ENCODE assay signal across 8 cellular contexts in the genomic region with DNA sequence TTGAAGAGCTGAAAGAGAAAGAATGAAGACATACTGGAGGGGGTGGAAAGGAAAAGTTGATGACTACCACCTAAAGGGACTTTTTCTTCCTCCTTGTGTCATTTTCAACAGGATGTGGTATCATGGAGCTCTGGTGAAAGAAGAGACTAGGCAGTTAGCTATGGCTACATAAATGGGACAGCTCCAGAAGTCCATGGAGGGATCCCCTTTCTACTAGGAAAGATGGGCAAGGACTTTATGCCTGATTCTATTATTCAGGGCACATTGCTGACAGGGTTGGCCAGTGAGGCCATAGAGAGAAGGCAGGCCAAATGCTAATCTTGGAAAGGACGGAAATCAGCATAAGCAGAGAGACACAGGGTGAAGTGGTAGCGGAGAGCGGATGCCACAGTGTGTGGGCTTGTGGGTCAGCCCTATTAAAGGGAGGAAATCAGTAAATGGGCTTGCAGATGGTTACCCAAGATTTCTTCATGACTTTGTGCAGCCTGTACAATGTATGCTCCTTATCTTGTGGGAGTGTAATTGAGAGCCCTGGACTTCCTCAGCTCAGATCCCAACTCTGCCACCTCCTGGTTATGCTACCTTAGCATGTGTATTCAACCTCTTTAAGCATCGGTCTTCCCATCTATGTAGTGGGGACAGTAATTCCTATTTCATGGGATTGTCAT.
DNase-seq lines count a peak whose midpoint lies in the region; ATAC-seq lines count a peak whose summit lies in the region.

No MANE protein-coding gene starts in this region.

- ATAC-seq in GM19438 (IDR thresholded peaks at IDR 0.05; ENCODE audit: low read depth, unreplicated experiment) = peak; percentile 44

- DNase-seq in Daoy (ENCODE audit: low read depth) = peak; percentile 45
- peak; percentile 6 for DNase-seq in LHCN-M2 (ENCODE audit: low read depth)
- peak; percentile 11 for DNase-seq in cerebellar cortex (ENCODE audit: low spot score)
- DNase-seq in NK-92 treated with Interleukin-12 subunit alpha and Interleukin-12 subunit beta, amount 100 ng/mL, for 24 hours (lab: John Stamatoyannopoulos, UW) = no peak
- no peak for DNase-seq in amniotic stem cell (lab: John Stamatoyannopoulos, UW)
- no peak for DNase-seq in 8988T
- no peak for DNase-seq in RPMI8226

Comparison
In these comparisons a context has a peak if more than half of its experiments do, and no peak if none do; other contexts are left out.
1. DNase-seq: peak in Daoy (single experiment), LHCN-M2 (single experiment) and cerebellar cortex (single experiment); none in NK-92 treated with Interleukin-12 subunit alpha and Interleukin-12 subunit beta, amount 100 ng/mL, for 24 hours (single experiment), amniotic stem cell (single experiment), 8988T (single experiment) and RPMI8226 (single experiment).